14 cellular contexts compared by ENCODE assay signal in the genomic region with DNA sequence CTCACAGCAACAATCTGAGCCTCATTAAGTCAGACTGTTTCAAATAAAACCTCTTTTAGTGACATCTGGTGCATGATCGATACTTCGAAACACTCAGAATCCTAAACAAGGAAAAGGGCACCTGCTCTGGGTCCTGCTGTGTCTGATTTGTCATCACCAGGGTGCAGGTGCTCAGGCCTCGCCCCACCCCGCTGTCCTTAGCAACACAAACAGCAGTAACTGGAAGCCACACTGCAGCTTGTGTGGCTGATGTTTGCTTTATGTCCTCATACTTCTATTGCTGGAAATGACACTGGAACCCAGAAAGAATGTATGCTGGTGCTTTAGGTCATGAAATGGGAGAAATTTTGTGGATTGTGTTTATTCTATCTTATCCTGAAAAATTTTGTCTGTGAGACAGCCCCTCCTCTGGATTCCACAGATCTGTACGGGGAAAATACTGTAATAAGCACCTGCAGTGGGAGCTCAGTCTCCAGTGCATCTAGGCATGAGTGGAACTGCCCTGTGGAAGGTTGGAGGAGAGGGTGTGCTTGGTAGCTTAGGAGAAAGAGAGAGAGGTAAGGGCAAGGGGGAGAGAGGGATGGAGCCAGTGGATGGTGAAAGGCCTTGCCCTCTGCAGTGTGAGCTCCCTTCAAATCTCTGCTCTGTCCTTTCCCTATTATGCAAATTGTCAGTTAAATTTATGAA.
DNase-seq lines count a peak whose midpoint lies in the region; ATAC-seq and TF ChIP-seq lines count a peak whose summit lies in the region.
"Had no signal": no experiment of that assay in that cellular context is flagged by ENCODE, and none has a peak within 500 bp of the region (broad histone marks: within the 10 kb centered on the region; RNA-seq: fewer than 3 reads in every experiment).

No MANE protein-coding gene starts in this region.

- peak overlapping the region; percentile 61 for H3K27ac ChIP-seq in caudate nucleus (ENCODE audit: low read depth, low read length)
- H3K27ac ChIP-seq in prostate gland: peak overlapping the region; percentile 70 to 73

- no peak overlapping the region for H3K4me3 Mint-ChIP-seq in osteocyte (ENCODE audit: unreplicated experiment)
- H3K4me3 Mint-ChIP-seq: activated CD4-positive, alpha-beta memory T cell treated with anti-CD3 and anti-CD28 coated beads, Interleukin-2, amount 10 ng/mL, durations not matched to agents 7 days and 5 days; activated naive CD4-positive, alpha-beta T cell treated with anti-CD3 and anti-CD28 coated beads for 36 hours; natural killer cell treated with Interleukin-12 subunit alpha and Interleukin-12 subunit beta and Interleukin-15 and Interleukin-18, amount 100 ng/mL, for 72 hours had no signal

- no peaks in the 10 kb centered on the region for H3K27me3 Mint-ChIP-seq in osteocyte (ENCODE audit: unreplicated experiment)

- peaks cover 13% of the 10 kb centered on the region for H3K4me1 Mint-ChIP-seq in osteocyte (ENCODE audit: unreplicated experiment)
- H3K4me1 Mint-ChIP-seq: activated CD4-positive, alpha-beta memory T cell treated with anti-CD3 and anti-CD28 coated beads, Interleukin-2, amount 10 ng/mL, durations not matched to agents 7 days and 5 days had no signal

- TF ChIP-seq CTCF in prostate gland (IDR thresholded peaks at IDR 0.05) (no peak), osteocyte (IDR thresholded peaks at IDR 0.05) (no peak)

- WGBS in prostate gland: 58% methylated on average over 5 of the region's 5 CpGs

- H3K4me3 ChIP-seq in prostate gland: no peak overlapping the region

- intact Hi-C loops in prostate gland (cut with DNase I): no loop called here

- DNase-seq in NCI-H1105 (lab: John Stamatoyannopoulos, UW) (peak; percentile 83), NCI-H2171 (lab: John Stamatoyannopoulos, UW) (peak; percentile 94), caudate nucleus (lab: John Stamatoyannopoulos, UW) (peak in 3 of 61 donors; percentile 3 to 21 (median 13)), prostate gland (ENCODE audit: low spot score) (peak; percentile 70), osteocyte (ENCODE audit: extremely low spot score, unreplicated experiment) (no peak), cerebellar nuclear complex (lab: John Stamatoyannopoulos, UW) (no peak)
- DNase-seq: activated CD4-positive, alpha-beta memory T cell treated with anti-CD3 and anti-CD28 coated beads, Interleukin-2, amount 10 ng/mL, durations not matched to agents 7 days and 5 days; activated naive CD4-positive, alpha-beta T cell treated with anti-CD3 and anti-CD28 coated beads for 36 hours; Caco-2; HCEC 1CT; KBM-7 had no signal

- H3K9me3 ChIP-seq in prostate gland: no peaks in the 10 kb centered on the region
- H3K9me3 ChIP-seq: Caco-2 had no signal

- no peaks in the 10 kb centered on the region for H3K4me1 ChIP-seq in prostate gland (replicated peaks)
- H3K4me1 ChIP-seq: Caco-2 had no signal

- H3K36me3 ChIP-seq in prostate gland: no peaks in the 10 kb centered on the region

- no peak for TF ChIP-seq POLR2A in prostate gland (IDR thresholded peaks at IDR 0.05)

- H3K27me3 ChIP-seq in prostate gland (replicated peaks; ENCODE audit: insufficient read depth): no peaks in the 10 kb centered on the region

- ATAC-seq in GM21723 (IDR thresholded peaks at IDR 0.05; ENCODE audit: unreplicated experiment) (no peak), HG03039 (IDR thresholded peaks at IDR 0.05; ENCODE audit: unreplicated experiment) (no peak)
- ATAC-seq: natural killer cell treated with Interleukin-12 subunit alpha and Interleukin-12 subunit beta and Interleukin-15 and Interleukin-18, amount 100 ng/mL, for 72 hours had no signal

- H3K36me3 Mint-ChIP-seq in osteocyte (ENCODE audit: unreplicated experiment): peaks cover 2% of the 10 kb centered on the region
- H3K36me3 Mint-ChIP-seq: natural killer cell treated with Interleukin-12 subunit alpha and Interleukin-12 subunit beta and Interleukin-15 and Interleukin-18, amount 100 ng/mL, for 72 hours had no signal

- no peak overlapping the region for H3K27ac Mint-ChIP-seq in osteocyte (ENCODE audit: unreplicated experiment)
- H3K27ac Mint-ChIP-seq: activated CD4-positive, alpha-beta memory T cell treated with anti-CD3 and anti-CD28 coated beads, Interleukin-2, amount 10 ng/mL, durations not matched to agents 7 days and 5 days; activated naive CD4-positive, alpha-beta T cell treated with anti-CD3 and anti-CD28 coated beads for 36 hours; natural killer cell treated with Interleukin-12 subunit alpha and Interleukin-12 subunit beta and Interleukin-15 and Interleukin-18, amount 100 ng/mL, for 72 hours had no signal

- no peaks in the 10 kb centered on the region for H3K9me3 Mint-ChIP-seq in osteocyte (ENCODE audit: unreplicated experiment)
- H3K9me3 Mint-ChIP-seq: natural killer cell treated with Interleukin-12 subunit alpha and Interleukin-12 subunit beta and Interleukin-15 and Interleukin-18, amount 100 ng/mL, for 72 hours had no signal

Comparison
In these comparisons a context has a peak if more than half of its experiments do, and no peak if none do; other contexts are left out.
1. DNase-seq: peak in NCI-H1105 (single experiment), NCI-H2171 (single experiment) and prostate gland (single experiment); none in osteocyte (single experiment) and cerebellar nuclear complex (0 of 2).